Comparison of ENCODE assay signal across 24 cellular contexts in the genomic region with DNA sequence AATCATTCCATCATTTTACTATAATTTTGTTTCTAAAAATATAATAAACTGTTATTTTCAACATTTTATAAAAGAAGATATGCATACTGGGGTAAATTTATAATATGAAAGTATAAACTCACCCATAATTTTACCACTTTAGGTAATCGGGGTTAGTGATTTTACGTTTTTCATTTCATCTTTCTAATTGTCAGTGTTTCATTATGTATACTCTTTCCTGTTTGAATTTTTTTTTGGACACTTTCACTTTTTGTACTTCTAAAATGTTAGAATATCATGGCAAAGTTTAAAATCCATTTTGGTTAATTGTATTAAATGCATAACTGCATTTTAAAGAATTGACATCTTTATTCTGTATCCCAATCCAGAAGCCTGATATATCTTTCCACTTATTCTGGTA.
"Had no signal": no experiment of that assay in that cellular context is flagged by ENCODE, and none has a peak within 500 bp of the region (broad histone marks: within the 10 kb centered on the region; RNA-seq: fewer than 3 reads in every experiment).

No MANE protein-coding gene starts in this region.

- H3K27ac ChIP-seq: ascending aorta, body of pancreas had no signal

- DNase-seq: activated B cell treated with CpG ODN at 0.5 μM for 24 hours; activated CD4-positive, alpha-beta memory T cell treated with anti-CD3 and anti-CD28 coated beads for 36 hours; activated CD4-positive, alpha-beta T cell treated with anti-CD3 and anti-CD28 coated beads for 1 hour; activated CD4-positive, alpha-beta T cell treated with anti-CD3 and anti-CD28 coated beads, Interleukin-2, amount 10 ng/mL, durations not matched to agents 24 days and 14 days; activated CD8-positive, alpha-beta memory T cell treated with anti-CD3 and anti-CD28 coated beads for 24 hours; activated effector memory CD4-positive, alpha-beta T cell treated with anti-CD3 and anti-CD28 coated beads, Interleukin-2, amount 50 U/mL, for 16 hours; activated naive CD4-positive, alpha-beta T cell treated with Interleukin-2 at 50 U/mL for 16 hours; activated naive CD8-positive, alpha-beta T cell treated with anti-CD3 and anti-CD28 coated beads, Interleukin-2, amount 50 U/mL, for 24 hours; activated T-cell treated with anti-CD3 and anti-CD28 coated beads, Interleukin-2, amount 50 U/mL, for 4 hours; amniotic stem cell; body of pancreas; NCI-H1105; NCI-H1436; NCI-H1694 treated with DMSO at 0.1 percent for 48 hours; NCI-H2029 treated with DMSO at 0.1 percent for 48 hours; NCI-H345; NCI-H510A; NCI-H69; SIG-M5; T-helper 17 cell; T-helper 9 cell had no signal

- H3K27me3 ChIP-seq: ascending aorta, body of pancreas had no signal

- H3K4me1 ChIP-seq: body of pancreas had no signal

- ATAC-seq: activated naive CD4-positive, alpha-beta T cell treated with anti-CD3 and anti-CD28 coated beads, Interleukin-2, amount 50 U/mL, for 72 hours; activated naive CD8-positive, alpha-beta T cell treated with anti-CD3 and anti-CD28 coated beads, Interleukin-2, amount 50 U/mL, for 24 hours; activated T-cell treated with anti-CD3 and anti-CD28 coated beads, Interleukin-2, amount 50 U/mL, for 4 hours; body of pancreas; T-helper 17 cell had no signal

- H3K9me3 ChIP-seq: body of pancreas had no signal

- FAIRE-seq: bronchial epithelial cell had no signal

- H3K4me3 ChIP-seq: ascending aorta, body of pancreas had no signal
